In genomic region chr1:241631674-241632073, GRCh38 we compare ENCODE assay signal across 23 cellular contexts. TPM values are rescaled to one million over a fixed set of nuclear protein-coding genes. Genes with fewer than 3 reads are reported as not detected.
"Had no signal": no experiment of that assay in that cellular context is flagged by ENCODE, and none has a peak within 500 bp of the region (broad histone marks: within the 10 kb centered on the region; RNA-seq: fewer than 3 reads in every experiment).

No MANE protein-coding gene starts in this region.

- H3K4me3 Mint-ChIP-seq: nephron progenitor cell; T-helper 1 cell treated with Interleukin-12 subunit alpha and Interleukin-12 subunit beta and Interleukin-4 antibody, amounts not matched to agents 30 μg/mL and 1 μg/mL, for 36 hours had no signal

- ATAC-seq: activated naive CD4-positive, alpha-beta T cell treated with anti-CD3 and anti-CD28 coated beads, Interleukin-2, amount 50 U/mL, for 72 hours; left colon; psoas muscle; sciatic nerve had no signal

- DNase-seq: activated CD4-positive, alpha-beta T cell treated with anti-CD3 and anti-CD28 coated beads, Interleukin-2, amount 50 U/mL, for 48 hours; activated CD4-positive, CD25-positive, alpha-beta regulatory T cell; activated CD8-positive, alpha-beta memory T cell treated with anti-CD3 and anti-CD28 coated beads, Interleukin-2, amount 50 U/mL, for 4 hours; esophagus squamous epithelium; foreskin fibroblast; glutamatergic neuron; left colon; mammary epithelial cell; nephron progenitor cell; psoas muscle; SK-N-SH; spleen; stimulated activated CD4-positive, alpha-beta T cell treated with anti-CD3 and anti-CD28 coated beads, Interleukin-1b, Interleukin-23, amount 100 ng/mL, for 48 hours; stomach had no signal

- H3K27ac Mint-ChIP-seq: activated naive CD4-positive, alpha-beta T cell treated with anti-CD3 and anti-CD28 coated beads, Interleukin-2, amount 50 U/mL, for 72 hours; nephron progenitor cell; T-helper 1 cell treated with Interleukin-12 subunit alpha and Interleukin-12 subunit beta and Interleukin-4 antibody, amounts not matched to agents 30 μg/mL and 1 μg/mL, for 36 hours had no signal

- FAIRE-seq: astrocyte had no signal

- H3K9me3 Mint-ChIP-seq: T-helper 1 cell treated with Interleukin-12 subunit alpha and Interleukin-12 subunit beta and Interleukin-4 antibody, amounts not matched to agents 30 μg/mL and 1 μg/mL, for 36 hours had no signal

RNA-seq across cellular contexts. Expression of gene WDR64, which starts 20.4 kb away (rescaled TPM):
- total RNA-seq: activated naive CD4-positive, alpha-beta T cell treated with anti-CD3 and anti-CD28 coated beads, Interleukin-2, amount 50 U/mL, for 72 hours; astrocyte; cardiac muscle cell; esophagus squamous epithelium; mammary epithelial cell; mucosa of gallbladder; omental fat pad; psoas muscle; sciatic nerve; stomach; thoracic aorta; urinary bladder had no signal
- polyA plus RNA-seq: cardiac muscle cell, mammary epithelial cell, psoas muscle, SK-N-SH had no signal
